ENCODE assay signal across 1 cellular context in genomic region chr9:26870292-26870691, GRCh38.
TF ChIP-seq lines count a peak whose summit lies in the region.

No MANE protein-coding gene starts in this region.

TF ChIP-seq in HepG2, 621 proteins besides CTCF, POLR2A, EP300 and RAD21:
- no peak for TF ChIP-seq ZFY (CRISPR knock-in tag; IDR thresholded peaks at IDR 0.05)
- no peak for TF ChIP-seq SP5 (CRISPR knock-in tag; IDR thresholded peaks at IDR 0.05; ENCODE audit: borderline replicate concordance, low read depth)
- TF ChIP-seq, protein P1, sequence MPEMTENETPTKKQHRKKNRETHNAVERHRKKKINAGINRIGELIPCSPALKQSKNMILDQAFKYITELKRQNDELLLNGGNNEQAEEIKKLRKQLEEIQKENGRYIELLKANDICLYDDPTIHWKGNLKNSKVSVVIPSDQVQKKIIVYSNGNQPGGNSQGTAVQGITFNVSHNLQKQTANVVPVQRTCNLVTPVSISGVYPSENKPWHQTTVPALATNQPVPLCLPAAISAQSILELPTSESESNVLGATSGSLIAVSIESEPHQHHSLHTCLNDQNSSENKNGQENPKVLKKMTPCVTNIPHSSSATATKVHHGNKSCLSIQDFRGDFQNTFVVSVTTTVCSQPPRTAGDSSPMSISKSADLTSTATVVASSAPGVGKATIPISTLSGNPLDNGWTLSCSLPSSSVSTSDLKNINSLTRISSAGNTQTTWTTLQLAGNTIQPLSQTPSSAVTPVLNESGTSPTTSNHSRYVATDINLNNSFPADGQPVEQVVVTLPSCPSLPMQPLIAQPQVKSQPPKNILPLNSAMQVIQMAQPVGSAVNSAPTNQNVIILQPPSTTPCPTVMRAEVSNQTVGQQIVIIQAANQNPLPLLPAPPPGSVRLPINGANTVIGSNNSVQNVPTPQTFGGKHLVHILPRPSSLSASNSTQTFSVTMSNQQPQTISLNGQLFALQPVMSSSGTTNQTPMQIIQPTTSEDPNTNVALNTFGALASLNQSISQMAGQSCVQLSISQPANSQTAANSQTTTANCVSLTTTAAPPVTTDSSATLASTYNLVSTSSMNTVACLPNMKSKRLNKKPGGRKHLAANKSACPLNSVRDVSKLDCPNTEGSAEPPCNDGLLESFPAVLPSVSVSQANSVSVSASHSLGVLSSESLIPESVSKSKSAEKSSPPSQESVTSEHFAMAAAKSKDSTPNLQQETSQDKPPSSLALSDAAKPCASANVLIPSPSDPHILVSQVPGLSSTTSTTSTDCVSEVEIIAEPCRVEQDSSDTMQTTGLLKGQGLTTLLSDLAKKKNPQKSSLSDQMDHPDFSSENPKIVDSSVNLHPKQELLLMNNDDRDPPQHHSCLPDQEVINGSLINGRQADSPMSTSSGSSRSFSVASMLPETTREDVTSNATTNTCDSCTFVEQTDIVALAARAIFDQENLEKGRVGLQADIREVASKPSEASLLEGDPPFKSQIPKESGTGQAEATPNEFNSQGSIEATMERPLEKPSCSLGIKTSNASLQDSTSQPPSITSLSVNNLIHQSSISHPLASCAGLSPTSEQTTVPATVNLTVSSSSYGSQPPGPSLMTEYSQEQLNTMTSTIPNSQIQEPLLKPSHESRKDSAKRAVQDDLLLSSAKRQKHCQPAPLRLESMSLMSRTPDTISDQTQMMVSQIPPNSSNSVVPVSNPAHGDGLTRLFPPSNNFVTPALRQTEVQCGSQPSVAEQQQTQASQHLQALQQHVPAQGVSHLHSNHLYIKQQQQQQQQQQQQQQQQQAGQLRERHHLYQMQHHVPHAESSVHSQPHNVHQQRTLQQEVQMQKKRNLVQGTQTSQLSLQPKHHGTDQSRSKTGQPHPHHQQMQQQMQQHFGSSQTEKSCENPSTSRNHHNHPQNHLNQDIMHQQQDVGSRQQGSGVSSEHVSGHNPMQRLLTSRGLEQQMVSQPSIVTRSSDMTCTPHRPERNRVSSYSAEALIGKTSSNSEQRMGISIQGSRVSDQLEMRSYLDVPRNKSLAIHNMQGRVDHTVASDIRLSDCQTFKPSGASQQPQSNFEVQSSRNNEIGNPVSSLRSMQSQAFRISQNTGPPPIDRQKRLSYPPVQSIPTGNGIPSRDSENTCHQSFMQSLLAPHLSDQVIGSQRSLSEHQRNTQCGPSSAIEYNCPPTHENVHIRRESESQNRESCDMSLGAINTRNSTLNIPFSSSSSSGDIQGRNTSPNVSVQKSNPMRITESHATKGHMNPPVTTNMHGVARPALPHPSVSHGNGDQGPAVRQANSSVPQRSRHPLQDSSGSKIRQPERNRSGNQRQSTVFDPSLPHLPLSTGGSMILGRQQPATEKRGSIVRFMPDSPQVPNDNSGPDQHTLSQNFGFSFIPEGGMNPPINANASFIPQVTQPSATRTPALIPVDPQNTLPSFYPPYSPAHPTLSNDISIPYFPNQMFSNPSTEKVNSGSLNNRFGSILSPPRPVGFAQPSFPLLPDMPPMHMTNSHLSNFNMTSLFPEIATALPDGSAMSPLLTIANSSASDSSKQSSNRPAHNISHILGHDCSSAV (CRISPR knock-in tag; IDR thresholded peaks at IDR 0.05; ENCODE audit: borderline replicate concordance) = no peak
- TF ChIP-seq TBP (CRISPR knock-in tag; IDR thresholded peaks at IDR 0.05) = no peak
- no peak for TF ChIP-seq ARNTL (CRISPR knock-in tag; IDR thresholded peaks at IDR 0.05)
- no peak for TF ChIP-seq ZNF576 (CRISPR knock-in tag; IDR thresholded peaks at IDR 0.05)
- no peak for TF ChIP-seq ZNF124 (CRISPR knock-in tag; IDR thresholded peaks at IDR 0.05)
